10 cellular contexts compared by ENCODE assay signal in the genomic region with DNA sequence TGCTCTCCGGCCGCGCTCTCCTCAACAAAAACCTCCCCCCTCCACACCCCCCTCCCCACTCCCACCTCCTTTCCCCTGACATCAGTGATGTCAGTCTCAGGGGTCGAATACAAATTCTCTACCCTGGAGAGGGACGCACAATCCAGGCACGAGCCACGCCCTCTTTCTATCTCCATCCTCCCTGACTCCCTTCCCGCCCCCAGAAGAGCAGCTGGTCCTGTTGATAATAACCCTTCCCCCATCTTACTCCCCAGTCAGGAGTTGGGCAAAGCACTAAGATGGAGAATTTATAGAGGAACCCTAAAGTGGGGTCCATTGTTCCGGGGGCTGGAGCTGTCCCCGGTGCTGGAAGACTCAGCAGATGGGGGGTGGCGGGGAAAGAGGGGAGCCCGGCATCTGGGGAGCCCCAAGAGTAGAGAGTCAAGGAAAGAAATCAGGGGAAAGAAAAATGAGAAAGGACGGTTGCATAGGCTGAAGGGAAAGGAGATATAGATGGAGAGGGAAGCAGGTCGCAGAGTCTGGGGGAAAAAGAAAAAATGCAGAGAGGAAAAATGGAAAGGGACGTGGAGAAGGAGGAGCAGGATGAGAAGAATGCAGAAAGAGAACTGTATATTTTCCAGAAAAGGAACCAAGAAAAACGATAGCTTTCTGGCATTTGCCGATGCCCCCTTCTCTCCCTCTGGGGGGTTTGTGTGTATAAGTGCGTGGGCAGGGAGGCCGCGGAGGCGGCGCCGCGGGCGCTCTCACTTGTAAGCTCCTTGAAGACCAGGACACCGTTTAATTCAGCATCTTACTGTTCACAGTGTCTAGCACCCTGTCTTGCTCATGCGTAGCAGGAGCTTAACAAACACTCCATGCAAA. TPM values are rescaled to one million over a fixed set of nuclear protein-coding genes. Genes with fewer than 3 reads are reported as not detected.
DNase-seq lines count a peak whose midpoint lies in the region; ATAC-seq, FAIRE-seq and TF ChIP-seq lines count a peak whose summit lies in the region.
"Had no signal": no experiment of that assay in that cellular context is flagged by ENCODE, and none has a peak within 500 bp of the region (broad histone marks: within the 10 kb centered on the region; RNA-seq: fewer than 3 reads in every experiment).

A gene (minus strand): TSS at position 33 of the 861 bp plus-strand sequence. CDS start 783 bp downstream, outside the sequence.

- H3K9me3 Mint-ChIP-seq in activated CD4-positive, alpha-beta T cell treated with anti-CD3 and anti-CD28 coated beads, Interleukin-2, amount 10 ng/mL, durations not matched to agents 24 days and 14 days = no peaks in the 10 kb centered on the region
- H3K9me3 Mint-ChIP-seq in natural killer cell treated with Interleukin-12 subunit alpha and Interleukin-12 subunit beta and Interleukin-15 and Interleukin-18, amount 100 ng/mL, for 72 hours = no peaks in the 10 kb centered on the region

- H3K9me3 ChIP-seq in kidney (ENCODE audit: control insufficient read depth in 1 of 2, low read length in 2 of 2) = no peaks in the 10 kb centered on the region

- H3K4me1 ChIP-seq in kidney (ENCODE audit: control insufficient read depth in 1 of 2, insufficient read depth in 1 of 2, low read depth in 1 of 2, low read length in 2 of 2) = peaks cover 4 to 12% of the 10 kb centered on the region in 2 donors

- peak; percentile 68 for DNase-seq in activated CD4-positive, alpha-beta T cell treated with anti-CD3 and anti-CD28 coated beads, Interleukin-2, amount 10 ng/mL, durations not matched to agents 24 days and 14 days
- DNase-seq in activated CD4-positive, alpha-beta T cell treated with anti-CD3 and anti-CD28 coated beads for 4 hours = no peak
- peak; percentile 100 for DNase-seq in NCI-H345 (lab: John Stamatoyannopoulos, UW)
- peak; percentile 97 for DNase-seq in cerebellum (ENCODE audit: low spot score)
- peak; percentile 44 for DNase-seq in natural killer cell treated with Interleukin-12 subunit alpha and Interleukin-12 subunit beta and Interleukin-15 and Interleukin-18, amount 100 ng/mL, for 72 hours (ENCODE audit: low spot score)
- DNase-seq in kidney = no peak

- no peak within 1 kb of the TSS for H3K9ac ChIP-seq in kidney (ENCODE audit: low read length in 2 of 2)

- no peak within 1 kb of the TSS for H3K27ac Mint-ChIP-seq in activated CD4-positive, alpha-beta T cell treated with anti-CD3 and anti-CD28 coated beads, Interleukin-2, amount 10 ng/mL, durations not matched to agents 24 days and 14 days
- H3K27ac Mint-ChIP-seq in natural killer cell treated with Interleukin-12 subunit alpha and Interleukin-12 subunit beta and Interleukin-15 and Interleukin-18, amount 100 ng/mL, for 72 hours = no peak within 1 kb of the TSS

- TF ChIP-seq CTCF in kidney (IDR thresholded peaks at IDR 0.05; ENCODE audit: borderline replicate concordance, extremely low read depth, insufficient read depth) = no peak

- H3K27ac ChIP-seq in kidney (ENCODE audit: low read depth in 2 of 2, low read length in 2 of 2) = no peak within 1 kb of the TSS
- H3K27ac ChIP-seq: SK-N-MC had no signal

- peaks cover 73% of the 10 kb centered on the region for H3K27me3 Mint-ChIP-seq in activated CD4-positive, alpha-beta T cell treated with anti-CD3 and anti-CD28 coated beads, Interleukin-2, amount 10 ng/mL, durations not matched to agents 24 days and 14 days
- H3K27me3 Mint-ChIP-seq in natural killer cell treated with Interleukin-12 subunit alpha and Interleukin-12 subunit beta and Interleukin-15 and Interleukin-18, amount 100 ng/mL, for 72 hours = peaks cover 47 to 54% of the 10 kb centered on the region in 2 donors

- H3K4me3 Mint-ChIP-seq in activated CD4-positive, alpha-beta T cell treated with anti-CD3 and anti-CD28 coated beads, Interleukin-2, amount 10 ng/mL, durations not matched to agents 24 days and 14 days = peak within 1 kb of the TSS; percentile 26
- H3K4me3 Mint-ChIP-seq in natural killer cell treated with Interleukin-12 subunit alpha and Interleukin-12 subunit beta and Interleukin-15 and Interleukin-18, amount 100 ng/mL, for 72 hours = no peak within 1 kb of the TSS

- no peak for ATAC-seq in natural killer cell treated with Interleukin-12 subunit alpha and Interleukin-12 subunit beta and Interleukin-15 and Interleukin-18, amount 100 ng/mL, for 72 hours
- ATAC-seq in GM18867 (IDR thresholded peaks at IDR 0.05; ENCODE audit: unreplicated experiment) (no peak), HG03432 (IDR thresholded peaks at IDR 0.05; ENCODE audit: unreplicated experiment) (no peak)

- no peaks in the 10 kb centered on the region for H3K36me3 ChIP-seq in kidney (ENCODE audit: control insufficient read depth in 1 of 2, insufficient read depth in 2 of 2, low read length in 2 of 2)

- H3K36me3 Mint-ChIP-seq in activated CD4-positive, alpha-beta T cell treated with anti-CD3 and anti-CD28 coated beads, Interleukin-2, amount 10 ng/mL, durations not matched to agents 24 days and 14 days (ENCODE audit: low read depth) = no peaks in the 10 kb centered on the region
- no peaks in the 10 kb centered on the region for H3K36me3 Mint-ChIP-seq in natural killer cell treated with Interleukin-12 subunit alpha and Interleukin-12 subunit beta and Interleukin-15 and Interleukin-18, amount 100 ng/mL, for 72 hours

- intact Hi-C loops in activated CD4-positive, alpha-beta T cell treated with anti-CD3 and anti-CD28 coated beads, Interleukin-2, amount 10 ng/mL, durations not matched to agents 24 days and 14 days (cut with micrococcal nuclease) = no loop called here
- intact Hi-C loops in kidney (cut with DNase I) = no loop called here

- no peak for FAIRE-seq in kidney (lab: Jason Lieb, UNC)

- peaks cover 23% of the 10 kb centered on the region for H3K4me1 Mint-ChIP-seq in activated CD4-positive, alpha-beta T cell treated with anti-CD3 and anti-CD28 coated beads, Interleukin-2, amount 10 ng/mL, durations not matched to agents 24 days and 14 days
- H3K4me1 Mint-ChIP-seq in natural killer cell treated with Interleukin-12 subunit alpha and Interleukin-12 subunit beta and Interleukin-15 and Interleukin-18, amount 100 ng/mL, for 72 hours (ENCODE audit: low read depth in 2 of 2) = peaks cover 18 to 28% of the 10 kb centered on the region in 2 donors

- no peak within 1 kb of the TSS for H3K4me3 ChIP-seq in kidney (ENCODE audit: low read length in 2 of 2)
- H3K4me3 ChIP-seq: lung, SK-N-MC had no signal

RNA-seq across cellular contexts. Expression of the gene that starts here (rescaled TPM):
- not detected in 2 replicates for total RNA-seq in activated CD4-positive, alpha-beta T cell treated with anti-CD3 and anti-CD28 coated beads, Interleukin-2, amount 10 ng/mL, durations not matched to agents 24 days and 14 days
- 29.7 TPM for total RNA-seq in cerebellum
- not detected for total RNA-seq in natural killer cell treated with Interleukin-12 subunit alpha and Interleukin-12 subunit beta and Interleukin-15 and Interleukin-18, amount 100 ng/mL, for 72 hours
- not detected for total RNA-seq in kidney
- polyA plus RNA-seq in kidney (ENCODE audit: insufficient read depth, low read depth, low replicate concordance) = 0.39 TPM

Comparison
In these comparisons a context has a peak if more than half of its experiments do, and no peak if none do; other contexts are left out.
1. RNA of the gene that starts here (total RNA-seq): 29.7 TPM in cerebellum (single experiment); not detected in activated CD4-positive, alpha-beta T cell treated with anti-CD3 and anti-CD28 coated beads, Interleukin-2, amount 10 ng/mL, durations not matched to agents 24 days and 14 days, not detected in natural killer cell treated with Interleukin-12 subunit alpha and Interleukin-12 subunit beta and Interleukin-15 and Interleukin-18, amount 100 ng/mL, for 72 hours and not detected in kidney (single experiment); every median in the first group is over 10 times any median in the second.
2. Peak in DNase-seq in activated CD4-positive, alpha-beta T cell treated with anti-CD3 and anti-CD28 coated beads, Interleukin-2, amount 10 ng/mL, durations not matched to agents 24 days and 14 days; RNA of the gene not detected or under 1 TPM.
3. Peak in DNase-seq in natural killer cell treated with Interleukin-12 subunit alpha and Interleukin-12 subunit beta and Interleukin-15 and Interleukin-18, amount 100 ng/mL, for 72 hours; RNA of the gene not detected or under 1 TPM.
4. DNase-seq: peak in NCI-H345 (single experiment) and cerebellum (single experiment); none in activated CD4-positive, alpha-beta T cell treated with anti-CD3 and anti-CD28 coated beads for 4 hours (0 of 2) and kidney (single experiment).